ENCODE assay signal across 8 cellular contexts in genomic region chr6:31621991-31622390, GRCh38. TPM values are rescaled to one million over a fixed set of nuclear protein-coding genes. Genes with fewer than 3 reads are reported as not detected.
A peak's percentile ranks its signal among the peaks of the same experiment; 100 is the strongest.
DNase-seq lines count a peak whose midpoint lies in the region; ATAC-seq and TF ChIP-seq lines count a peak whose summit lies in the region.

No MANE protein-coding gene starts in this region.

- peaks cover 0 to 48% (median 35%) of the 10 kb centered on the region in 9 donors for H3K36me3 ChIP-seq in heart right ventricle
- H3K36me3 ChIP-seq in adrenal gland (replicated peaks in 1 of 2): peaks cover 0 to 42% of the 10 kb centered on the region in 2 donors
- H3K36me3 ChIP-seq in left lung: peaks cover 0 to 43% of the 10 kb centered on the region in 2 donors
- peaks cover 35 to 42% (median 38%) of the 10 kb centered on the region in 4 donors for H3K36me3 ChIP-seq in upper lobe of left lung

- H3K4me1 ChIP-seq in heart right ventricle: peaks cover 0 to 24% (median 21%) of the 10 kb centered on the region in 9 donors
- H3K4me1 ChIP-seq in adrenal gland (replicated peaks in 1 of 2): peaks cover 14 to 17% of the 10 kb centered on the region in 2 donors
- peaks cover 17 to 37% of the 10 kb centered on the region in 2 donors for H3K4me1 ChIP-seq in left lung
- peaks cover 15 to 27% (median 18%) of the 10 kb centered on the region in 4 donors for H3K4me1 ChIP-seq in upper lobe of left lung

- H3K27ac ChIP-seq in heart right ventricle: peak overlapping the region in 8 of 10 donors; percentile 12 to 99 (median 95)
- H3K27ac ChIP-seq in adrenal gland: peak overlapping the region in 3 of 5 donors; percentile 39 to 99 (median 97)
- peak overlapping the region; percentile 97 to 98 for H3K27ac ChIP-seq in left lung
- H3K27ac ChIP-seq in upper lobe of left lung: peak overlapping the region; percentile 97 to 100 (median 98)

- H3K27me3 ChIP-seq in heart right ventricle (no peaks in the 10 kb centered on the region), adrenal gland (no peaks in the 10 kb centered on the region), left lung (no peaks in the 10 kb centered on the region), upper lobe of left lung (no peaks in the 10 kb centered on the region)

- intact Hi-C loops in heart right ventricle (cut with DNase I): loop anchor here in 2 of 10 donors (2.0 to 5.0 kb wide), 2 partner anchors 31 to 275 kb away; partner anchors contain the start of genes BAG6 (in 1 of the 2) and EHMT2 (in 1 of the 2)
- intact Hi-C loops in cardiac septum (cut with DNase I): loop anchor here (2.0 kb wide), 1 partner anchor 43 kb away; the partner anchor contains the start of gene GPANK1
- intact Hi-C loops in adrenal gland (cut with DNase I): no loop called here
- intact Hi-C loops in left lung (cut with DNase I): no loop called here

- DNase-seq in heart right ventricle: no peak
- no peak for DNase-seq in cardiac septum (ENCODE audit: low spot score)
- DNase-seq in adrenal gland: no peak
- no peak for DNase-seq in left lung
- DNase-seq in upper lobe of left lung: no peak
- DNase-seq in ecto neural progenitor cell (ENCODE audit: low spot score): no peak
- DNase-seq in stimulated activated CD4-positive, alpha-beta T cell treated with anti-CD3 and anti-CD28 coated beads, Interleukin-2, amount 100 ng/mL, for 24 hours: no peak

- H3K9me3 ChIP-seq in heart right ventricle (no peaks in the 10 kb centered on the region), adrenal gland (replicated peaks in 1 of 3) (no peaks in the 10 kb centered on the region), left lung (no peaks in the 10 kb centered on the region), upper lobe of left lung (no peaks in the 10 kb centered on the region)

- TF ChIP-seq POLR2A in adrenal gland (IDR thresholded peaks at IDR 0.05): peak in 1 of 2 donors; percentile 16
- no peak for TF ChIP-seq POLR2A in upper lobe of left lung (IDR thresholded peaks at IDR 0.05)

- 21 to 26% methylated on average over 4 of the region's 4 CpGs for WGBS in heart right ventricle, 2 donors
- WGBS in adrenal gland, 4 donors: 20 to 43% (median 31%) methylated on average over 4 of the region's 4 CpGs
- WGBS in upper lobe of left lung, 2 donors: 28 to 40% methylated on average over 4 of the region's 4 CpGs

- no peak for TF ChIP-seq EP300 in upper lobe of left lung (IDR thresholded peaks at IDR 0.05)

- TF ChIP-seq CTCF in heart right ventricle (IDR thresholded peaks at IDR 0.05) (no peak), adrenal gland (IDR thresholded peaks at IDR 0.05) (no peak), left lung (IDR thresholded peaks at IDR 0.05) (no peak), upper lobe of left lung (IDR thresholded peaks at IDR 0.05) (no peak)

- H3K4me3 ChIP-seq in heart right ventricle (peak overlapping the region in 8 of 10 donors; percentile 70 to 99 (median 86)), adrenal gland (peak overlapping the region in 1 of 4 donors; percentile 72), left lung (peak overlapping the region; percentile 85 to 86), upper lobe of left lung (peak overlapping the region in 3 of 4 donors; percentile 79 to 92 (median 82))

- no peak for ATAC-seq in heart right ventricle
- no peak for ATAC-seq in left lung
- ATAC-seq in upper lobe of left lung (ENCODE audit: low FRiP score in 2 of 2): no peak
- no peak for ATAC-seq in GM18873 (IDR thresholded peaks at IDR 0.05; ENCODE audit: low FRiP score, unreplicated experiment)

RNA-seq across cellular contexts. Expression of gene PRRC2A, which starts 1.5 kb away (rescaled TPM):
- total RNA-seq in heart right ventricle: 100 to 1,000 TPM in 4 of 10 donors, 10 to 100 TPM in 6; 83.9 to 105 (median 98.9) TPM
- polyA plus RNA-seq in heart right ventricle: 100 to 1,000 TPM in 1 of 2 donors, 10 to 100 TPM in 1; 93.4 to 179 TPM
- 125 TPM for total RNA-seq in cardiac septum
- total RNA-seq in adrenal gland: 100 to 1,000 TPM in 5 of 8 donors, 10 to 100 TPM in 3; 77.1 to 198 (median 121) TPM
- polyA plus RNA-seq in adrenal gland: 100 to 1,000 TPM in 2 of 3 donors, 10 to 100 TPM in 1; 55.6 to 419 (median 330) TPM
- total RNA-seq in left lung: 100 to 1,000 TPM; 130 to 151 TPM
- 100 to 1,000 TPM in 4 of 6 donors, 10 to 100 TPM in 2; 80.1 to 154 (median 125) TPM for total RNA-seq in upper lobe of left lung

RNA-seq across cellular contexts. Expression of gene AIF1, which starts 7.0 kb away (rescaled TPM):
- total RNA-seq in heart right ventricle (10 to 100 TPM in 3 of 10 donors, 1 to 10 TPM in 7; 2.8 to 62.1 (median 6.2) TPM), cardiac septum (10.3 TPM), adrenal gland (100 to 1,000 TPM in 1 of 8 donors, 10 to 100 TPM in 7; 18.4 to 104 (median 66.3) TPM), left lung (10 to 100 TPM; 38.5 to 96.4 TPM), upper lobe of left lung (100 to 1,000 TPM in 1 of 6 donors, 10 to 100 TPM in 5; 18.5 to 106 (median 79.7) TPM)
- polyA plus RNA-seq in heart right ventricle (10 to 100 TPM; 18.2 to 20.2 TPM), adrenal gland (10 to 100 TPM; 61.4 to 81.6 (median 73.0) TPM)

RNA-seq across cellular contexts. Expression of gene NCR3, which starts 29.2 kb away (rescaled TPM):
- 1 to 10 TPM in 1 of 10 donors, under 1 TPM in 2, not detected in 7; 0.31 to 1.0 (median 0.33) TPM for total RNA-seq in heart right ventricle
- not detected for polyA plus RNA-seq in heart right ventricle
- not detected for total RNA-seq in cardiac septum
- total RNA-seq in adrenal gland: under 1 TPM in 1 of 8 donors, not detected in 7; 0.46 TPM
- polyA plus RNA-seq in adrenal gland: under 1 TPM in 2 of 3 donors, not detected in 1; 0.10 to 0.24 TPM
- total RNA-seq in left lung: 1 to 10 TPM in 1 of 2 donors, under 1 TPM in 1; 0.67 to 1.5 TPM
- 1 to 10 TPM in 1 of 6 donors, under 1 TPM in 3, not detected in 2; 0.54 to 2.0 (median 0.70) TPM for total RNA-seq in upper lobe of left lung

RNA-seq across cellular contexts. Expression of gene BAG6, which starts 30.5 kb away (rescaled TPM):
- total RNA-seq in heart right ventricle: 100 to 1,000 TPM; 262 to 347 (median 300) TPM
- polyA plus RNA-seq in heart right ventricle: 100 to 1,000 TPM; 311 to 522 TPM
- 270 TPM for total RNA-seq in cardiac septum
- total RNA-seq in adrenal gland: 100 to 1,000 TPM; 247 to 336 (median 315) TPM
- polyA plus RNA-seq in adrenal gland: 100 to 1,000 TPM; 170 to 799 (median 668) TPM
- total RNA-seq in left lung: 100 to 1,000 TPM; 243 to 278 TPM
- 100 to 1,000 TPM; 190 to 421 (median 294) TPM for total RNA-seq in upper lobe of left lung

RNA-seq across cellular contexts. Expression of gene APOM, which starts 33.7 kb away (rescaled TPM):
- total RNA-seq in heart right ventricle: 1 to 10 TPM; 1.8 to 3.9 (median 2.5) TPM
- polyA plus RNA-seq in heart right ventricle: 1 to 10 TPM; 3.2 to 7.4 TPM
- total RNA-seq in cardiac septum: 1.4 TPM
- 1 to 10 TPM in 7 of 8 donors, not detected in 1; 2.3 to 4.7 (median 4.0) TPM for total RNA-seq in adrenal gland
- polyA plus RNA-seq in adrenal gland: 10 to 100 TPM in 2 of 3 donors, 1 to 10 TPM in 1; 6.4 to 18.2 (median 10.7) TPM
- total RNA-seq in left lung: 1 to 10 TPM; 1.0 to 1.5 TPM
- total RNA-seq in upper lobe of left lung: 1 to 10 TPM in 5 of 6 donors, under 1 TPM in 1; 0.89 to 4.3 (median 2.1) TPM
